In the genomic region with DNA sequence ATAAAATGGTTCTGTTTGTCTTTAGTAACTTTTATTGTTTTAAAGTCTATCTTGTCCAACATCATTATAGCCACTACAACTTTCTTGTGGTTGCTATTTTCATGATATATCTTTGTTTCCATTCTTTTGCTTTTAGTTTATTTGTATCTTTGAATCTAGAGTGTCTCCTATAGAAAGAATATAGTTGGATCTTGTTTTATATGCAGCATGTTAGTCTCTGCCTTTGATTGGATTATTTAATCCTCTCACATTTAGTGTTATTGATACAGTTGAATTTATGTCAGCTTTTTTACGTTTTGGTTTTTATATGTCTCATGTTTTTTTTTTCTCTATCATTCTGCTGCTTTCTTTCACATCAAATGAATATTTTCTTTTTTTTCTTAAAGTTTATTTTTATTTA, we compare ENCODE assay signal across 9 cellular contexts.
"Had no signal": no experiment of that assay in that cellular context is flagged by ENCODE, and none has a peak within 500 bp of the region (broad histone marks: within the 10 kb centered on the region; RNA-seq: fewer than 3 reads in every experiment).

No MANE protein-coding gene starts in this region.

- H3K4me2 ChIP-seq: GM23338 had no signal

- DNase-seq: HFFc6 had no signal

- H3K9me3 Mint-ChIP-seq: HFFc6 had no signal

- ATAC-seq: GM23338, HCT116, HepG2 had no signal

- H3K4me3 Mint-ChIP-seq: GM23338, HFFc6, IgD-negative memory B cell had no signal

- H2AFZ ChIP-seq: GM23338 had no signal

- H3K36me3 ChIP-seq: HAP-1 had no signal

- H3K36me3 Mint-ChIP-seq: IgD-negative memory B cell had no signal

- FAIRE-seq: H1, H54, HepG2 had no signal

- H3K4me3 ChIP-seq: GM23338, HAP-1 had no signal

- H3K27ac Mint-ChIP-seq: GM23338, HFFc6, IgD-negative memory B cell had no signal

- H3K4me1 ChIP-seq: HAP-1 had no signal

- H3K27ac ChIP-seq: HL-60 had no signal

- H3K9me3 ChIP-seq: HAP-1 had no signal

- H3K4me1 Mint-ChIP-seq: GM23338 had no signal
